21 cellular contexts compared by ENCODE assay signal in genomic region chrX:123756320-123756719, GRCh38. TPM values are rescaled to one million over a fixed set of nuclear protein-coding genes. Genes with fewer than 3 reads are reported as not detected.
DNase-seq lines count a peak whose midpoint lies in the region; ATAC-seq, FAIRE-seq and TF ChIP-seq lines count a peak whose summit lies in the region.
"Had no signal": no experiment of that assay in that cellular context is flagged by ENCODE, and none has a peak within 500 bp of the region (broad histone marks: within the 10 kb centered on the region; RNA-seq: fewer than 3 reads in every experiment).

No MANE protein-coding gene starts in this region.

- no peaks in the 10 kb centered on the region for H3K36me3 Mint-ChIP-seq in MCF 10A (ENCODE audit: insufficient read depth, unreplicated experiment)
- H3K36me3 Mint-ChIP-seq: activated naive CD4-positive, alpha-beta T cell treated with anti-CD3 and anti-CD28 coated beads, Interleukin-2, amount 10 ng/mL, durations not matched to agents 7 days and 5 days; stimulated activated effector memory CD8-positive, alpha-beta T cell treated with anti-CD3 and anti-CD28 coated beads, Interleukin-12 subunit alpha, Interleukin-12 subunit beta, amount 100 ng/mL, for 72 hours; type B pancreatic cell had no signal

- in situ Hi-C loops in mammary epithelial cell (cut with MboI; ENCODE audit: low sequenced_read_pairs in 2 of 2): no loop called here
- in situ Hi-C loops in K562 (cut with MboI): no loop called here
- in situ Hi-C loops in transverse colon (cut with MboI; ENCODE audit: low pct_ligation_motif_present in 1 of 4, low pct_unique_long_range_greater_than_20kb in 1 of 4, low sequenced_read_pairs in 3 of 4): no loop called here

- TF ChIP-seq POLR2A in K562 (conservative IDR thresholded peaks at IDR 0.05) (no peak), transverse colon (IDR thresholded peaks at IDR 0.05) (no peak)

- no peak for TF ChIP-seq CTCF in MCF 10A (IDR thresholded peaks at IDR 0.05; ENCODE audit: unreplicated experiment)
- TF ChIP-seq CTCF in mammary epithelial cell (conservative IDR thresholded peaks at IDR 0.05 in 1 of 2, IDR thresholded peaks at IDR 0.05 in 1 of 2; ENCODE audit: extremely low read depth in 1 of 2, insufficient read depth in 1 of 2, low read depth in 1 of 2, low read length in 2 of 2): no peak
- TF ChIP-seq CTCF in K562 (IDR thresholded peaks at IDR 0.05 in 2 of 3, conservative IDR thresholded peaks at IDR 0.05 in 1 of 3; ENCODE audit: insufficient read depth in 2 of 3, low read depth in 1 of 3, low read length in 3 of 3): no peak
- TF ChIP-seq CTCF in transverse colon (IDR thresholded peaks at IDR 0.05): no peak
- no peak for TF ChIP-seq CTCF in A673 (conservative IDR thresholded peaks at IDR 0.05; ENCODE audit: low read depth, low read length)

- no peaks in the 10 kb centered on the region for H3K4me1 Mint-ChIP-seq in MCF 10A (ENCODE audit: insufficient read depth, unreplicated experiment)
- H3K4me1 Mint-ChIP-seq: activated naive CD4-positive, alpha-beta T cell treated with anti-CD3 and anti-CD28 coated beads, Interleukin-2, amount 10 ng/mL, durations not matched to agents 7 days and 5 days; stimulated activated effector memory CD8-positive, alpha-beta T cell treated with anti-CD3 and anti-CD28 coated beads, Interleukin-12 subunit alpha, Interleukin-12 subunit beta, amount 100 ng/mL, for 72 hours had no signal

- H3K9me3 ChIP-seq in mammary epithelial cell (replicated peaks; ENCODE audit: insufficient read depth, low read length) (peaks cover 3% of the 10 kb centered on the region), K562 (replicated peaks; ENCODE audit: control insufficient read depth, insufficient read depth, low read depth, low read length) (no peaks in the 10 kb centered on the region), transverse colon (no peaks in the 10 kb centered on the region), A673 (ENCODE audit: low read depth, low read length, poor library complexity, severe bottlenecking) (no peaks in the 10 kb centered on the region)
- H3K9me3 ChIP-seq: HAP-1, left lung, ovary had no signal

- H2AFZ ChIP-seq in mammary epithelial cell (ENCODE audit: low read depth, low read length): no peak overlapping the region
- H2AFZ ChIP-seq in K562 (ENCODE audit: low read depth, low read length): 0 out of 2 replicates have a peak overlapping the region, but pooled peaks have one; percentile 40

- dilution Hi-C loops in mammary epithelial cell (cut with HindIII; ENCODE audit: low sequenced_read_pairs): no loop called here

- no peak for DNase-seq in MCF 10A (ENCODE audit: unreplicated experiment)
- no peak for DNase-seq in mammary epithelial cell
- DNase-seq in K562 (ENCODE audit: extremely low read depth in 1 of 4, low spot score in 3 of 4): no peak
- DNase-seq in medulla oblongata (ENCODE audit: extremely low spot score): peak; percentile 7
- DNase-seq in transverse colon: no peak
- DNase-seq in A673 (ENCODE audit: low spot score): no peak
- DNase-seq: 8988T; activated CD4-positive, alpha-beta T cell treated with anti-CD3 and anti-CD28 coated beads, Interleukin-2, amount 50 U/mL, for 4 hours; activated naive CD4-positive, alpha-beta T cell treated with anti-CD3 and anti-CD28 coated beads, Interleukin-2, amount 10 ng/mL, durations not matched to agents 7 days and 5 days; brain microvascular endothelial cell; dorsolateral prefrontal cortex; left lung; NCI-H1436; NCI-H2171 treated with DMSO at 0.1 percent for 48 hours; ovary had no signal

- H3K4me3 ChIP-seq in mammary epithelial cell (replicated peaks in 1 of 3; ENCODE audit: insufficient read depth in 1 of 3, low read depth in 2 of 3, low read length in 3 of 3) (no peak overlapping the region), K562 (no peak overlapping the region), transverse colon (no peak overlapping the region), A673 (ENCODE audit: low read depth, low read length, poor library complexity, severe bottlenecking) (no peak overlapping the region)
- H3K4me3 ChIP-seq: dorsolateral prefrontal cortex, HAP-1, left lung, ovary had no signal

- H4K20me1 ChIP-seq in mammary epithelial cell (ENCODE audit: insufficient read depth, low read length) (no peaks in the 10 kb centered on the region), K562 (replicated peaks; ENCODE audit: control insufficient read depth, insufficient read depth, low read length) (no peaks in the 10 kb centered on the region)

- POLR2A ChIA-PET in MCF 10A (lab: Yijun Ruan, JAX): no interaction called here
- POLR2A ChIA-PET in K562 (lab: Yijun Ruan, JAX): no interaction called here
- POLR2A ChIA-PET in A673 (lab: Charles Lee; ENCODE audit: low non-redundant PET): no interaction called here

- CTCF ChIA-PET in MCF 10A (lab: Yijun Ruan, JAX) (interaction anchor here (0.7 to 1.1 kb wide), 2 partner anchors 8 to 77 kb away, joined by 3 to 7 read pairs; no protein-coding TSS in a partner anchor), mammary epithelial cell (lab: Charles Lee; ENCODE audit: low non-redundant PET) (no interaction called here), K562 (lab: Yijun Ruan, JAX; ENCODE audit: low intra/inter-chr PET ratio) (no interaction called here), A673 (lab: Charles Lee) (no interaction called here)

- no peaks in the 10 kb centered on the region for H3K27me3 Mint-ChIP-seq in MCF 10A (ENCODE audit: insufficient read depth, unreplicated experiment)
- H3K27me3 Mint-ChIP-seq: type B pancreatic cell had no signal

- no peak overlapping the region for H3K4me3 Mint-ChIP-seq in MCF 10A (ENCODE audit: unreplicated experiment)
- H3K4me3 Mint-ChIP-seq: activated naive CD4-positive, alpha-beta T cell treated with anti-CD3 and anti-CD28 coated beads, Interleukin-2, amount 10 ng/mL, durations not matched to agents 7 days and 5 days; stimulated activated effector memory CD8-positive, alpha-beta T cell treated with anti-CD3 and anti-CD28 coated beads, Interleukin-12 subunit alpha, Interleukin-12 subunit beta, amount 100 ng/mL, for 72 hours; type B pancreatic cell had no signal

- H3K4me1 ChIP-seq in mammary epithelial cell (ENCODE audit: insufficient read depth, low read length) (no peaks in the 10 kb centered on the region), K562 (replicated peaks in 1 of 2; ENCODE audit: control insufficient read depth in 2 of 2, insufficient read depth in 2 of 2, low read length in 2 of 2) (no peaks in the 10 kb centered on the region; a peak in 1 of 5 replicates), transverse colon (no peaks in the 10 kb centered on the region), A673 (ENCODE audit: insufficient read depth, low read length, poor library complexity, severe bottlenecking) (no peaks in the 10 kb centered on the region)
- H3K4me1 ChIP-seq: HAP-1, left lung had no signal

- no peak overlapping the region for H3K27ac ChIP-seq in mammary epithelial cell (ENCODE audit: insufficient read depth, low read depth, low read length)
- H3K27ac ChIP-seq in K562 (ENCODE audit: extremely low read depth, low read depth, low read length): no peak overlapping the region
- H3K27ac ChIP-seq in transverse colon: peak overlapping the region in 3 of 4 donors; percentile 23 to 62 (median 28)
- no peak overlapping the region for H3K27ac ChIP-seq in A673 (ENCODE audit: low read depth, low read length, poor library complexity, severe bottlenecking)
- H3K27ac ChIP-seq: brain microvascular endothelial cell, left lung, ovary had no signal

- BruUV-seq in MCF 10A (replicated peaks; lab: Mats Ljungman, UMichigan): no TSS peak
- no TSS peak for BruUV-seq in mammary epithelial cell (replicated peaks; lab: Mats Ljungman, UMichigan)
- BruUV-seq in K562 (replicated peaks; lab: Mats Ljungman, UMichigan): no TSS peak
- BruUV-seq in A673 (replicated peaks; lab: Mats Ljungman, UMichigan): no TSS peak

- no peak for FAIRE-seq in K562 (lab: Jason Lieb, UNC)
- FAIRE-seq: GM18507 had no signal

- H3K9ac ChIP-seq in mammary epithelial cell (ENCODE audit: insufficient read depth, low read length) (no peak overlapping the region), K562 (ENCODE audit: insufficient read depth in 1 of 2, low read depth in 2 of 2, low read length in 2 of 2) (no peak overlapping the region)

- peak overlapping the region; percentile 43 for H3K27ac Mint-ChIP-seq in MCF 10A (ENCODE audit: low read depth, unreplicated experiment)
- H3K27ac Mint-ChIP-seq: activated naive CD4-positive, alpha-beta T cell treated with anti-CD3 and anti-CD28 coated beads, Interleukin-2, amount 10 ng/mL, durations not matched to agents 7 days and 5 days; stimulated activated effector memory CD8-positive, alpha-beta T cell treated with anti-CD3 and anti-CD28 coated beads, Interleukin-12 subunit alpha, Interleukin-12 subunit beta, amount 100 ng/mL, for 72 hours; type B pancreatic cell had no signal

- no peak for TF ChIP-seq RAD21 in K562 (CRISPR knock-in tag; conservative IDR thresholded peaks at IDR 0.05 in 1 of 2, IDR thresholded peaks at IDR 0.05 in 1 of 2)

- no peaks in the 10 kb centered on the region for H3K36me3 ChIP-seq in mammary epithelial cell (ENCODE audit: insufficient read depth, low read length)
- no peaks in the 10 kb centered on the region for H3K36me3 ChIP-seq in K562 (ENCODE audit: control insufficient read depth, insufficient read depth, low read length)
- H3K36me3 ChIP-seq in transverse colon: no peaks in the 10 kb centered on the region
- no peaks in the 10 kb centered on the region for H3K36me3 ChIP-seq in A673 (ENCODE audit: insufficient read depth, low read length, poor library complexity, severe bottlenecking)
- H3K36me3 ChIP-seq: brain microvascular endothelial cell, HAP-1, left lung, ovary had no signal

- H3K27me3 ChIP-seq in mammary epithelial cell (ENCODE audit: insufficient read depth, low read length): no peaks in the 10 kb centered on the region
- no peaks in the 10 kb centered on the region for H3K27me3 ChIP-seq in K562 (ENCODE audit: control insufficient read depth in 2 of 2, insufficient read depth in 2 of 2, low read length in 2 of 2)
- no peaks in the 10 kb centered on the region for H3K27me3 ChIP-seq in transverse colon
- H3K27me3 ChIP-seq in A673 (replicated peaks; ENCODE audit: insufficient read depth, low read depth, low read length, poor library complexity): no peaks in the 10 kb centered on the region
- H3K27me3 ChIP-seq: brain microvascular endothelial cell, left lung, ovary had no signal

- no peak overlapping the region for H3K4me2 ChIP-seq in mammary epithelial cell (ENCODE audit: insufficient read depth, low read depth, low read length)
- no peak overlapping the region for H3K4me2 ChIP-seq in K562 (ENCODE audit: insufficient read depth, low read length)

- no peaks in the 10 kb centered on the region for H3K9me3 Mint-ChIP-seq in MCF 10A (ENCODE audit: unreplicated experiment)
- H3K9me3 Mint-ChIP-seq: stimulated activated effector memory CD8-positive, alpha-beta T cell treated with anti-CD3 and anti-CD28 coated beads, Interleukin-12 subunit alpha, Interleukin-12 subunit beta, amount 100 ng/mL, for 72 hours had no signal

- no peak for ATAC-seq in K562
- no peak for ATAC-seq in GM21825 (IDR thresholded peaks at IDR 0.05; ENCODE audit: unreplicated experiment)
- no peak for ATAC-seq in GM18517 (IDR thresholded peaks at IDR 0.05; ENCODE audit: unreplicated experiment)
- ATAC-seq: stimulated activated effector memory CD8-positive, alpha-beta T cell treated with anti-CD3 and anti-CD28 coated beads, Interleukin-12 subunit alpha, Interleukin-12 subunit beta, amount 100 ng/mL, for 72 hours had no signal

- intact Hi-C loops in MCF 10A (cut with micrococcal nuclease): no loop called here
- intact Hi-C loops in mammary epithelial cell (cut with micrococcal nuclease): no loop called here
- intact Hi-C loops in K562 (cut with micrococcal nuclease): no loop called here
- intact Hi-C loops in transverse colon (cut with DNase I; ENCODE audit: low total_unique reads): no loop called here
- intact Hi-C loops in A673 (cut with micrococcal nuclease; ENCODE audit: unreplicated experiment): no loop called here

- no peaks in the 10 kb centered on the region for H3K9me1 ChIP-seq in K562 (ENCODE audit: control insufficient read depth, insufficient read depth, low read length)

- H3K79me2 ChIP-seq in mammary epithelial cell (ENCODE audit: insufficient read depth, low read length) (no peaks in the 10 kb centered on the region), K562 (ENCODE audit: control insufficient read depth, insufficient read depth, low read length) (no peaks in the 10 kb centered on the region)

- TF ChIP-seq EP300 in K562 (IDR thresholded peaks at IDR 0.05; ENCODE audit: low read length) (no peak), transverse colon (IDR thresholded peaks at IDR 0.05; ENCODE audit: low read depth) (no peak)

RNA-seq across cellular contexts. Expression of gene THOC2, which starts 23.5 kb away (rescaled TPM):
- total RNA-seq in MCF 10A (2022): 70.2 and 75.4 TPM in 2 replicates
- 10 to 100 TPM; 59.5 to 62.0 TPM for total RNA-seq in mammary epithelial cell
- 27.9 TPM for polyA plus RNA-seq in mammary epithelial cell
- 20.1 TPM for polyA minus RNA-seq in mammary epithelial cell
- 149 and 864 TPM in 2 replicates for total RNA-seq in K562 (2011; cell fraction: chromatin; rRNA removed; ENCODE audit: low replicate concordance)
- total RNA-seq in K562 (2011; cell fraction: nucleolus; rRNA removed): 56.5 and 100 TPM in 2 replicates
- 222 and 243 TPM in 2 replicates for total RNA-seq in K562 (2011; cell fraction: nucleoplasm; rRNA removed)
- total RNA-seq in K562 (2014; rRNA removed): 119 and 162 TPM in 2 replicates
- 192 and 205 TPM in 2 replicates for total RNA-seq in K562 (2014; rRNA removed; fragmentation: Illumina TruSeq; extraction: Trizol)
- 183 and 201 TPM in 2 replicates for total RNA-seq in K562 (2015; rRNA removed; fragmentation: Illumina TruSeq; extraction: Trizol)
- total RNA-seq in K562 (2021): 136 and 140 TPM in 2 replicates
- 216 and 234 TPM in 2 replicates for polyA plus RNA-seq in K562 (2011; rRNA removed)
- 26.0 and 61.6 TPM in 2 replicates for polyA plus RNA-seq in K562 (2011; cell fraction: cytosol; rRNA removed)
- 215 and 405 TPM in 2 replicates for polyA plus RNA-seq in K562 (2011; cell fraction: nucleus; rRNA removed)
- 70.0 and 75.4 TPM in 2 replicates for polyA plus RNA-seq in K562 (2012)
- polyA plus RNA-seq in K562 (2014; fragmentation: Illumina TruSeq; extraction: Trizol): 157 and 192 TPM in 2 replicates
- 100 to 1,000 TPM; 131 to 194 TPM for polyA plus RNA-seq in K562 (2014; fragmentation: Nextera tagmentation; extraction: Ambion mirVana)
- 162 and 170 TPM in 2 replicates for polyA plus RNA-seq in K562 (2014; rRNA removed)
- polyA minus RNA-seq in K562 (2011; rRNA and poly(A)+ RNA removed): 262 and 289 TPM in 2 replicates
- polyA minus RNA-seq in K562 (2011; cell fraction: cytosol; rRNA and poly(A)+ RNA removed): 50.3 and 64.3 TPM in 2 replicates
- polyA minus RNA-seq in K562 (2011; cell fraction: nucleus; rRNA and poly(A)+ RNA removed): 206 and 429 TPM in 2 replicates
- total RNA-seq in transverse colon: 100 to 1,000 TPM in 2 of 4 donors, 10 to 100 TPM in 2; 49.4 to 149 (median 114) TPM
- 103 and 104 TPM in 2 replicates for total RNA-seq in A673 (2021)

Comparison
In these comparisons a context has a peak if more than half of its experiments do, and no peak if none do; other contexts are left out.
1. H3K27ac ChIP-seq: peak in transverse colon (3 of 4); none in mammary epithelial cell (single experiment), K562 (single experiment) and A673 (single experiment).